In genomic region chr20:23122959-23123655, GRCh38 we compare ENCODE assay signal across 20 cellular contexts. TPM values are rescaled to one million over a fixed set of nuclear protein-coding genes. Genes with fewer than 3 reads are reported as not detected.
"Had no signal": no experiment of that assay in that cellular context is flagged by ENCODE, and none has a peak within 500 bp of the region (broad histone marks: within the 10 kb centered on the region; RNA-seq: fewer than 3 reads in every experiment).

No MANE protein-coding gene starts in this region.

- H3K36me3 Mint-ChIP-seq: activated naive CD4-positive, alpha-beta T cell treated with anti-CD3 and anti-CD28 coated beads, Interleukin-2, amount 50 U/mL, for 24 hours had no signal

- H3K27me3 Mint-ChIP-seq: activated CD4-positive, alpha-beta T cell treated with anti-CD3 and anti-CD28 coated beads, Interleukin-2, amount 10 ng/mL, durations not matched to agents 24 days and 14 days; activated CD8-positive, alpha-beta T cell treated with anti-CD3 and anti-CD28 coated beads for 36 hours had no signal

- H3K27me3 ChIP-seq: gastrocnemius medialis had no signal

- H3K27ac ChIP-seq: gastrocnemius medialis had no signal

- H3K27ac Mint-ChIP-seq: activated CD4-positive, alpha-beta T cell treated with anti-CD3 and anti-CD28 coated beads, Interleukin-2, amount 10 ng/mL, durations not matched to agents 24 days and 14 days; activated CD8-positive, alpha-beta T cell treated with anti-CD3 and anti-CD28 coated beads for 36 hours; activated naive CD4-positive, alpha-beta T cell treated with anti-CD3 and anti-CD28 coated beads, Interleukin-2, amount 50 U/mL, for 24 hours; nephron; progenitor cell of endocrine pancreas; stimulated activated naive CD8-positive, alpha-beta T cell treated with anti-CD3 and anti-CD28 coated beads, Interleukin-15, amount 100 ng/mL, for 72 hours had no signal

- H3K4me1 Mint-ChIP-seq: activated naive CD4-positive, alpha-beta T cell treated with anti-CD3 and anti-CD28 coated beads, Interleukin-2, amount 50 U/mL, for 24 hours; stimulated activated naive CD8-positive, alpha-beta T cell treated with anti-CD3 and anti-CD28 coated beads, Interleukin-15, amount 100 ng/mL, for 72 hours had no signal

- H3K9me3 ChIP-seq: gastrocnemius medialis had no signal

- ATAC-seq: activated CD8-positive, alpha-beta T cell treated with anti-CD3 and anti-CD28 coated beads for 36 hours; activated T-cell treated with anti-CD3 and anti-CD28 coated beads, Interleukin-2, amount 50 U/mL, for 4 hours; gastrocnemius medialis; left lobe of liver; stimulated activated naive CD8-positive, alpha-beta T cell treated with anti-CD3 and anti-CD28 coated beads, Interleukin-15, amount 100 ng/mL, for 72 hours had no signal

- H3K36me3 ChIP-seq: gastrocnemius medialis had no signal

- H3K4me3 ChIP-seq: gastrocnemius medialis, lung, skin epidermis had no signal

- DNase-seq: activated CD4-positive, alpha-beta T cell treated with anti-CD3 and anti-CD28 coated beads, Interleukin-2, amount 10 ng/mL, durations not matched to agents 24 days and 14 days; activated CD4-positive, CD25-positive, alpha-beta regulatory T cell; activated CD8-positive, alpha-beta T cell treated with anti-CD3 and anti-CD28 coated beads for 36 hours; activated T-cell treated with anti-CD3 and anti-CD28 coated beads, Interleukin-2, amount 50 U/mL, for 4 hours; cerebellar nuclear complex; cortex of kidney; effector CD4-positive, alpha-beta T cell; gastrocnemius medialis; kidney; midbrain; stimulated activated CD4-positive, alpha-beta T cell treated with anti-CD3 and anti-CD28 coated beads, Interleukin-15, amount 100 ng/mL, for 24 hours; stimulated activated CD4-positive, alpha-beta T cell treated with anti-CD3 and anti-CD28 coated beads, Interleukin-2, amount 100 ng/mL, for 48 hours; stimulated activated naive CD8-positive, alpha-beta T cell treated with anti-CD3 and anti-CD28 coated beads, Interleukin-15, amount 100 ng/mL, for 72 hours; T-helper 2 cell had no signal

- H3K4me3 Mint-ChIP-seq: activated CD4-positive, alpha-beta T cell treated with anti-CD3 and anti-CD28 coated beads, Interleukin-2, amount 10 ng/mL, durations not matched to agents 24 days and 14 days; activated CD8-positive, alpha-beta T cell treated with anti-CD3 and anti-CD28 coated beads for 36 hours; activated naive CD4-positive, alpha-beta T cell treated with anti-CD3 and anti-CD28 coated beads, Interleukin-2, amount 50 U/mL, for 24 hours; activated T-cell treated with anti-CD3 and anti-CD28 coated beads, Interleukin-2, amount 50 U/mL, for 4 hours; nephron; stimulated activated naive CD8-positive, alpha-beta T cell treated with anti-CD3 and anti-CD28 coated beads, Interleukin-15, amount 100 ng/mL, for 72 hours had no signal

- H3K9me3 Mint-ChIP-seq: activated CD4-positive, alpha-beta T cell treated with anti-CD3 and anti-CD28 coated beads, Interleukin-2, amount 10 ng/mL, durations not matched to agents 24 days and 14 days; activated CD8-positive, alpha-beta T cell treated with anti-CD3 and anti-CD28 coated beads for 36 hours; activated naive CD4-positive, alpha-beta T cell treated with anti-CD3 and anti-CD28 coated beads, Interleukin-2, amount 50 U/mL, for 24 hours; activated T-cell treated with anti-CD3 and anti-CD28 coated beads, Interleukin-2, amount 50 U/mL, for 4 hours; nephron; stimulated activated naive CD8-positive, alpha-beta T cell treated with anti-CD3 and anti-CD28 coated beads, Interleukin-15, amount 100 ng/mL, for 72 hours had no signal

RNA-seq across cellular contexts. Expression of gene CD93, which starts 37.0 kb away (rescaled TPM):
- total RNA-seq: progenitor cell of endocrine pancreas had no signal
